8 cellular contexts compared by ENCODE assay signal in the genomic region with DNA sequence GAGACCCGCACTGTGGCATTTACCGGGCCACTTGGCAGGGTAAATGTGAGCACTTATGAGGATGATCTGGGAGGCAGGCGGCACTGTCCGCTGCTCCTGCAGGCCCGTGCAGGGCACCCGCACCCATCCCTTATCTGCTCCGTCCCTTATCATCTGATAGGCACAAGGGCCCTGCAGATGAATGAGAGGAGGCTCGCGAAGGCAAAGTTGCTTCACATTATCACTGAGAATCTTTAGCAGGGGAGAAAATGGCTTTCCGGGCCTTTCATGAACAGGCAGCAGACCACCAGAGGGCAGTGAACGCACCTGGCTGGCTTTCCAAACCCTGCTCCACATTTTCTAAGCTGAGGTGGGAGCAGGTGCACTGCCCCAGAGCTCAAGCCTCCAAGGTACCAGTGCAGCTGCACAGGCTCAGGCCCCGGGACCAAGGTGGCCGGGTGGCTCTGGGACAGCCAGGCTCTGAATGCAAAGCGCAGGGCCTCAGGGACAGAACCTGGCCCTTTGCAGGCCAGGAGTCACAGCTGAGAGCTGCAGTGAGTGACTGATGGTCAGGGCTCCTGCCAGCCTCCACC.
DNase-seq lines count a peak whose midpoint lies in the region; ATAC-seq and TF ChIP-seq lines count a peak whose summit lies in the region.

No MANE protein-coding gene starts in this region.

- no peaks in the 10 kb centered on the region for H3K9me3 Mint-ChIP-seq in activated CD4-positive, alpha-beta memory T cell treated with anti-CD3 and anti-CD28 coated beads for 36 hours
- H3K9me3 Mint-ChIP-seq in activated CD4-positive, alpha-beta memory T cell treated with anti-CD3 and anti-CD28 coated beads, Interleukin-2, amount 10 ng/mL, durations not matched to agents 7 days and 5 days: no peaks in the 10 kb centered on the region
- H3K9me3 Mint-ChIP-seq in nephron: no peaks in the 10 kb centered on the region

- DNase-seq in activated CD4-positive, alpha-beta memory T cell treated with anti-CD3 and anti-CD28 coated beads for 36 hours: peak; percentile 29
- DNase-seq in activated CD4-positive, alpha-beta memory T cell treated with anti-CD3 and anti-CD28 coated beads, Interleukin-2, amount 10 ng/mL, durations not matched to agents 7 days and 5 days: no peak
- DNase-seq in NCI-H2029 treated with DMSO at 0.1 percent for 48 hours (lab: John Stamatoyannopoulos, UW) (peak; percentile 50), brain microvascular endothelial cell (peak; percentile 6), activated gamma-delta T cell (lab: John Stamatoyannopoulos, UW) (no peak)

- no peak overlapping the region for H3K27ac ChIP-seq in brain microvascular endothelial cell

- H3K36me3 Mint-ChIP-seq in activated CD4-positive, alpha-beta memory T cell treated with anti-CD3 and anti-CD28 coated beads for 36 hours: no peaks in the 10 kb centered on the region
- no peaks in the 10 kb centered on the region for H3K36me3 Mint-ChIP-seq in activated CD4-positive, alpha-beta memory T cell treated with anti-CD3 and anti-CD28 coated beads, Interleukin-2, amount 10 ng/mL, durations not matched to agents 7 days and 5 days (ENCODE audit: low read depth)
- peaks cover 4% of the 10 kb centered on the region for H3K36me3 Mint-ChIP-seq in nephron (ENCODE audit: low read depth)

- H3K27ac Mint-ChIP-seq in activated CD4-positive, alpha-beta memory T cell treated with anti-CD3 and anti-CD28 coated beads for 36 hours: no peak overlapping the region
- no peak overlapping the region for H3K27ac Mint-ChIP-seq in activated CD4-positive, alpha-beta memory T cell treated with anti-CD3 and anti-CD28 coated beads, Interleukin-2, amount 10 ng/mL, durations not matched to agents 7 days and 5 days
- H3K27ac Mint-ChIP-seq in nephron: no peak overlapping the region

- POLR2A ChIA-PET in activated CD4-positive, alpha-beta memory T cell treated with anti-CD3 and anti-CD28 coated beads for 36 hours (lab: Charles Lee): no interaction called here
- POLR2A ChIA-PET in activated CD4-positive, alpha-beta memory T cell treated with anti-CD3 and anti-CD28 coated beads, Interleukin-2, amount 10 ng/mL, durations not matched to agents 7 days and 5 days (lab: Charles Lee): no interaction called here

- intact Hi-C loops in activated CD4-positive, alpha-beta memory T cell treated with anti-CD3 and anti-CD28 coated beads for 36 hours (cut with micrococcal nuclease): no loop called here

- H3K27me3 Mint-ChIP-seq in activated CD4-positive, alpha-beta memory T cell treated with anti-CD3 and anti-CD28 coated beads for 36 hours: peaks cover 4% of the 10 kb centered on the region
- no peaks in the 10 kb centered on the region for H3K27me3 Mint-ChIP-seq in activated CD4-positive, alpha-beta memory T cell treated with anti-CD3 and anti-CD28 coated beads, Interleukin-2, amount 10 ng/mL, durations not matched to agents 7 days and 5 days
- H3K27me3 Mint-ChIP-seq in nephron (ENCODE audit: low read depth): no peaks in the 10 kb centered on the region

- H3K4me1 Mint-ChIP-seq in activated CD4-positive, alpha-beta memory T cell treated with anti-CD3 and anti-CD28 coated beads for 36 hours (ENCODE audit: low read depth): no peaks in the 10 kb centered on the region
- no peaks in the 10 kb centered on the region for H3K4me1 Mint-ChIP-seq in activated CD4-positive, alpha-beta memory T cell treated with anti-CD3 and anti-CD28 coated beads, Interleukin-2, amount 10 ng/mL, durations not matched to agents 7 days and 5 days
- H3K4me1 Mint-ChIP-seq in nephron: no peaks in the 10 kb centered on the region

- in situ Hi-C loops in brain microvascular endothelial cell (cut with HindIII; ENCODE audit: low pct_ligation_motif_present, low sequenced_read_pairs): no loop called here

- H3K36me3 ChIP-seq in brain microvascular endothelial cell (replicated peaks): no peaks in the 10 kb centered on the region

- CTCF ChIA-PET in activated CD4-positive, alpha-beta memory T cell treated with anti-CD3 and anti-CD28 coated beads for 36 hours (lab: Charles Lee): interaction anchor here (1.2 kb wide), 1 partner anchor 257 kb away, joined by 3 read pairs; no protein-coding TSS in a partner anchor
- CTCF ChIA-PET in activated CD4-positive, alpha-beta memory T cell treated with anti-CD3 and anti-CD28 coated beads, Interleukin-2, amount 10 ng/mL, durations not matched to agents 7 days and 5 days (lab: Charles Lee): no interaction called here

- no peak overlapping the region for H3K4me3 Mint-ChIP-seq in activated CD4-positive, alpha-beta memory T cell treated with anti-CD3 and anti-CD28 coated beads for 36 hours
- no peak overlapping the region for H3K4me3 Mint-ChIP-seq in activated CD4-positive, alpha-beta memory T cell treated with anti-CD3 and anti-CD28 coated beads, Interleukin-2, amount 10 ng/mL, durations not matched to agents 7 days and 5 days
- no peak overlapping the region for H3K4me3 Mint-ChIP-seq in nephron

- peak; percentile 60 for TF ChIP-seq CTCF in brain microvascular endothelial cell (IDR thresholded peaks at IDR 0.05; ENCODE audit: low read depth, low read length, missing control alignments)
- peak; percentile 65 to 71 (median 67) for TF ChIP-seq CTCF in nephron (IDR thresholded peaks at IDR 0.05; ENCODE audit: unreplicated experiment in 3 of 3)

- ATAC-seq in HG03342 (IDR thresholded peaks at IDR 0.05; ENCODE audit: unreplicated experiment) (no peak), HG03045 (IDR thresholded peaks at IDR 0.05; ENCODE audit: unreplicated experiment) (no peak)

- H3K4me3 ChIP-seq in brain microvascular endothelial cell (ENCODE audit: low read depth, low read length): no peak overlapping the region

- no peaks in the 10 kb centered on the region for H3K27me3 ChIP-seq in brain microvascular endothelial cell (replicated peaks)

Comparison
In these comparisons a context has a peak if more than half of its experiments do, and no peak if none do; other contexts are left out.
1. DNase-seq: peak in activated CD4-positive, alpha-beta memory T cell treated with anti-CD3 and anti-CD28 coated beads for 36 hours (single experiment), NCI-H2029 treated with DMSO at 0.1 percent for 48 hours (single experiment) and brain microvascular endothelial cell (single experiment); none in activated CD4-positive, alpha-beta memory T cell treated with anti-CD3 and anti-CD28 coated beads, Interleukin-2, amount 10 ng/mL, durations not matched to agents 7 days and 5 days (single experiment) and activated gamma-delta T cell (single experiment).